ENCODE assay signal across 29 cellular contexts in genomic region chr3:128544190-128544589, GRCh38. TPM values are rescaled to one million over a fixed set of nuclear protein-coding genes. Genes with fewer than 3 reads are reported as not detected.
"Had no signal": no experiment of that assay in that cellular context is flagged by ENCODE, and none has a peak within 500 bp of the region (broad histone marks: within the 10 kb centered on the region; RNA-seq: fewer than 3 reads in every experiment).

No MANE protein-coding gene starts in this region.

- ATAC-seq: naive thymus-derived CD8-positive, alpha-beta T cell; natural killer cell treated with Interleukin-12 subunit alpha and Interleukin-12 subunit beta and Interleukin-15 and Interleukin-18, amount 100 ng/mL, for 72 hours; psoas muscle; right cardiac atrium; right lobe of liver; stimulated activated memory B cell treated with anti-CD40 and anti-IgM and Interleukin-4, amounts not matched to agents 10 μg/mL and 1 μg/mL and 100 μg/mL, for 72 hours; stimulated activated naive CD8-positive, alpha-beta T cell treated with anti-CD3 and anti-CD28 coated beads, Interleukin-15, amount 100 ng/mL, for 72 hours; stimulated activated naive CD8-positive, alpha-beta T cell treated with anti-CD3 and anti-CD28 coated beads, Interleukin-15, Interleukin-2, amounts not matched to agents 100 U/mL and 50 U/mL, for 24 hours had no signal

- FAIRE-seq: urothelium cell line had no signal

- H3K4me2 ChIP-seq: smooth muscle cell had no signal

- H2AFZ ChIP-seq: parathyroid adenoma had no signal

- H3K4me3 ChIP-seq: psoas muscle, right lobe of liver, sigmoid colon, smooth muscle cell, spleen, suprapubic skin, testis, tibial artery, transverse colon, vagina had no signal

- H3K79me2 ChIP-seq: parathyroid adenoma had no signal

- H3K27ac ChIP-seq: neutrophil, parathyroid adenoma, psoas muscle, right lobe of liver, sigmoid colon, spleen, suprapubic skin, testis, tibial artery, transverse colon, vagina had no signal

- H3K9ac ChIP-seq: parathyroid adenoma had no signal

- H3K27me3 ChIP-seq: right lobe of liver, sigmoid colon, testis, vagina had no signal

- H3K36me3 ChIP-seq: neutrophil, right lobe of liver, sigmoid colon, spleen, suprapubic skin, tibial artery, transverse colon, vagina had no signal

- H3K4me1 ChIP-seq: parathyroid adenoma, psoas muscle, right lobe of liver, sigmoid colon, suprapubic skin, testis had no signal

- DNase-seq: naive thymus-derived CD8-positive, alpha-beta T cell; nephron progenitor cell; nucleus accumbens; posterior cingulate gyrus; psoas muscle; right cardiac atrium; right lobe of liver; sigmoid colon; spleen; stimulated activated CD4-positive, alpha-beta T cell treated with anti-CD3 and anti-CD28 coated beads, Interleukin-12 subunit alpha, Interleukin-12 subunit beta, amount 100 ng/mL, for 4 hours; stimulated activated CD4-positive, alpha-beta T cell treated with anti-CD3 and anti-CD28 coated beads, Interleukin-1b, Interleukin-23, amount 100 ng/mL, for 48 hours; stimulated activated CD4-positive, alpha-beta T cell treated with anti-CD3 and anti-CD28 coated beads, Interleukin-4, amount 100 ng/mL, for 1 hour; stimulated activated CD4-positive, alpha-beta T cell treated with anti-CD3 and anti-CD28 coated beads, Interleukin-4, amount 100 ng/mL, for 4 hours; stimulated activated CD8-positive, alpha-beta memory T cell treated with anti-CD3 and anti-CD28 coated beads, Interleukin-4, amount 100 ng/mL, for 48 hours; stimulated activated naive CD4-positive, alpha-beta T cell; stimulated activated naive CD8-positive, alpha-beta T cell treated with anti-CD3 and anti-CD28 coated beads, Interleukin-15, amount 100 ng/mL, for 72 hours; stimulated activated naive CD8-positive, alpha-beta T cell treated with anti-CD3 and anti-CD28 coated beads, Interleukin-15, Interleukin-2, amounts not matched to agents 100 U/mL and 50 U/mL, for 24 hours; substantia nigra; testis; tibial artery; transverse colon had no signal

- H3K9me3 ChIP-seq: neutrophil, right lobe of liver, suprapubic skin, testis, vagina had no signal

RNA-seq across cellular contexts. Expression of gene GATA2, which starts 51.2 kb away (rescaled TPM):
- total RNA-seq: naive thymus-derived CD8-positive, alpha-beta T cell had no signal
- polyA plus RNA-seq: naive thymus-derived CD8-positive, alpha-beta T cell had no signal
